20 cellular contexts compared by ENCODE assay signal in genomic region chr9:20788526-20789421, GRCh38.
DNase-seq lines count a peak whose midpoint lies in the region; ATAC-seq and TF ChIP-seq lines count a peak whose summit lies in the region.
"Had no signal": no experiment of that assay in that cellular context is flagged by ENCODE, and none has a peak within 500 bp of the region (broad histone marks: within the 10 kb centered on the region; RNA-seq: fewer than 3 reads in every experiment).

No MANE protein-coding gene starts in this region.

- no peak for TF ChIP-seq EP300 in SK-N-SH (IDR thresholded peaks at IDR 0.05; ENCODE audit: borderline replicate concordance in 1 of 2, low read depth in 1 of 2, low read length in 1 of 2)

- POLR2A ChIA-PET in SK-N-SH (lab: Yijun Ruan, JAX): no interaction called here

- no peak for TF ChIP-seq POLR2A in heart left ventricle (IDR thresholded peaks at IDR 0.05)

- H4K20me1 ChIP-seq in SK-N-SH (ENCODE audit: insufficient read depth) (no peaks in the 10 kb centered on the region), neural progenitor cell (ENCODE audit: low read depth) (peaks cover 3% of the 10 kb centered on the region)

- peaks cover 19% of the 10 kb centered on the region for H3K36me3 Mint-ChIP-seq in neural progenitor cell
- H3K36me3 Mint-ChIP-seq in activated T-cell treated with anti-CD3 and anti-CD28 coated beads, Interleukin-2, amount 50 U/mL, for 24 hours (ENCODE audit: low read depth): peaks cover 29% of the 10 kb centered on the region

- CTCF ChIA-PET in SK-N-SH (lab: Yijun Ruan, JAX): interaction anchor here (0.7 to 1.2 kb wide), 5 partner anchors 10 to 164 kb away, joined by 3 to 5 read pairs (median 3); no protein-coding TSS in a partner anchor

- no peaks in the 10 kb centered on the region for H3K9me3 Mint-ChIP-seq in neural progenitor cell
- H3K9me3 Mint-ChIP-seq in activated T-cell treated with anti-CD3 and anti-CD28 coated beads, Interleukin-2, amount 50 U/mL, for 24 hours: no peaks in the 10 kb centered on the region
- H3K9me3 Mint-ChIP-seq: activated T-helper 1 cell treated with anti-CD3 and anti-CD28 coated beads, Interleukin-12 subunit alpha, Interleukin-12 subunit beta, Interleukin-2, Interleukin-4 antibody, amounts not matched to agents 30 ng/mL and 10 ng/mL and 1 ng/mL, durations not matched to agents 14 hours and 24 hours and 36 hours had no signal

- H3K79me2 ChIP-seq in SK-N-SH (ENCODE audit: insufficient read depth): no peaks in the 10 kb centered on the region
- H3K79me2 ChIP-seq in neural progenitor cell (ENCODE audit: low read depth): no peaks in the 10 kb centered on the region

- 11 to 28% (median 25%) methylated on average over 2 of the region's 2 CpGs for WGBS in heart left ventricle, 4 donors
- WGBS in SK-N-SH (ENCODE audit: low lambda C conversion rate): 77% methylated on average over 2 of the region's 2 CpGs

- no peak overlapping the region for H3K9ac ChIP-seq in SK-N-SH
- no peak overlapping the region for H3K9ac ChIP-seq in neural progenitor cell

- peak overlapping the region; percentile 6 for H3K27ac Mint-ChIP-seq in neural progenitor cell
- no peak overlapping the region for H3K27ac Mint-ChIP-seq in activated T-cell treated with anti-CD3 and anti-CD28 coated beads, Interleukin-2, amount 50 U/mL, for 24 hours
- H3K27ac Mint-ChIP-seq: activated CD4-positive, alpha-beta T cell treated with anti-CD3 and anti-CD28 coated beads for 36 hours; activated naive CD8-positive, alpha-beta T cell; activated T-helper 1 cell treated with anti-CD3 and anti-CD28 coated beads, Interleukin-12 subunit alpha, Interleukin-12 subunit beta, Interleukin-2, Interleukin-4 antibody, amounts not matched to agents 30 ng/mL and 10 ng/mL and 1 ng/mL, durations not matched to agents 14 hours and 24 hours and 36 hours; progenitor cell of endocrine pancreas had no signal

- no peaks in the 10 kb centered on the region for H3K9me2 ChIP-seq in SK-N-SH

- ATAC-seq in heart left ventricle (peak in 3 of 4 donors; percentile 34 to 59 (median 46)), Right ventricle myocardium superior (ENCODE audit: poor library complexity) (no peak)
- ATAC-seq: activated CD4-positive, alpha-beta T cell treated with anti-CD3 and anti-CD28 coated beads for 36 hours had no signal

- peaks cover 9% of the 10 kb centered on the region for H3K4me1 Mint-ChIP-seq in neural progenitor cell
- H3K4me1 Mint-ChIP-seq in activated T-cell treated with anti-CD3 and anti-CD28 coated beads, Interleukin-2, amount 50 U/mL, for 24 hours (ENCODE audit: low read depth): no peaks in the 10 kb centered on the region
- H3K4me1 Mint-ChIP-seq: activated CD4-positive, alpha-beta T cell treated with anti-CD3 and anti-CD28 coated beads for 36 hours had no signal

- H3F3A ChIP-seq in SK-N-SH (replicated peaks; ENCODE audit: insufficient read depth): no peaks in the 10 kb centered on the region
- no peaks in the 10 kb centered on the region for H3F3A ChIP-seq in neural progenitor cell (ENCODE audit: low read depth)

- TF ChIP-seq RAD21 in SK-N-SH (IDR thresholded peaks at IDR 0.05; ENCODE audit: low read length): no peak

- H3K4me3 ChIP-seq in heart left ventricle (no peak overlapping the region), SK-N-SH (ENCODE audit: low read depth in 2 of 2, low read length in 1 of 2) (no peak overlapping the region), neural progenitor cell (no peak overlapping the region)
- H3K4me3 ChIP-seq: dorsolateral prefrontal cortex had no signal

- no peak overlapping the region for H3K4me3 Mint-ChIP-seq in neural progenitor cell
- no peak overlapping the region for H3K4me3 Mint-ChIP-seq in activated T-cell treated with anti-CD3 and anti-CD28 coated beads, Interleukin-2, amount 50 U/mL, for 24 hours
- H3K4me3 Mint-ChIP-seq: activated CD4-positive, alpha-beta T cell treated with anti-CD3 and anti-CD28 coated beads for 36 hours; activated naive CD8-positive, alpha-beta T cell; activated T-helper 1 cell treated with anti-CD3 and anti-CD28 coated beads, Interleukin-12 subunit alpha, Interleukin-12 subunit beta, Interleukin-2, Interleukin-4 antibody, amounts not matched to agents 30 ng/mL and 10 ng/mL and 1 ng/mL, durations not matched to agents 14 hours and 24 hours and 36 hours had no signal

- H3K9me3 ChIP-seq in heart left ventricle: no peaks in the 10 kb centered on the region
- no peaks in the 10 kb centered on the region for H3K9me3 ChIP-seq in SK-N-SH
- H3K9me3 ChIP-seq in neural progenitor cell (ENCODE audit: low read depth): no peaks in the 10 kb centered on the region

- H2AFZ ChIP-seq in SK-N-SH (ENCODE audit: low read depth): no peak overlapping the region
- no peak overlapping the region for H2AFZ ChIP-seq in neural progenitor cell (replicated peaks)

- no peaks in the 10 kb centered on the region for H3K27me3 Mint-ChIP-seq in neural progenitor cell (ENCODE audit: insufficient read depth, low read depth)
- H3K27me3 Mint-ChIP-seq in activated T-cell treated with anti-CD3 and anti-CD28 coated beads, Interleukin-2, amount 50 U/mL, for 24 hours: no peaks in the 10 kb centered on the region
- H3K27me3 Mint-ChIP-seq: activated CD4-positive, alpha-beta T cell treated with anti-CD3 and anti-CD28 coated beads for 36 hours; activated naive CD8-positive, alpha-beta T cell; progenitor cell of endocrine pancreas had no signal

- DNase-seq in heart left ventricle (no peak), Right ventricle myocardium superior (no peak), SK-N-SH (peak; percentile 10), dermis microvascular lymphatic vessel endothelial cell (ENCODE audit: low read depth in 2 of 2) (peak; percentile 49 to 84), neural progenitor cell (ENCODE audit: low spot score) (no peak), EL (no peak), DMS79 (lab: John Stamatoyannopoulos, UW) (no peak)
- no peak for DNase-seq in activated T-cell treated with anti-CD3 and anti-CD28 coated beads, Interleukin-2, amount 50 U/mL, for 24 hours
- DNase-seq: activated CD4-positive, alpha-beta T cell treated with anti-CD3 and anti-CD28 coated beads for 36 hours; brain microvascular endothelial cell; Calu3; NCI-H1417 treated with DMSO at 0.1 percent for 48 hours; NCI-H226; small intestine; stimulated activated naive CD4-positive, alpha-beta T cell treated with Interleukin-2 at 50 U/mL for 16 hours had no signal

- intact Hi-C loops in heart left ventricle (cut with DNase I): loop anchor here in 1 of 10 donors (10.0 kb wide), 1 partner anchor 64 kb away; no protein-coding TSS in a partner anchor
- intact Hi-C loops in Right ventricle myocardium superior (cut with DNase I): no loop called here

- no peaks in the 10 kb centered on the region for H3K27me3 ChIP-seq in heart left ventricle
- no peaks in the 10 kb centered on the region for H3K27me3 ChIP-seq in SK-N-SH (ENCODE audit: insufficient read depth)
- no peaks in the 10 kb centered on the region for H3K27me3 ChIP-seq in neural progenitor cell
- H3K27me3 ChIP-seq: brain microvascular endothelial cell, dorsolateral prefrontal cortex had no signal

- peaks cover 0 to 23% (median 13%) of the 10 kb centered on the region in 9 donors for H3K36me3 ChIP-seq in heart left ventricle
- peaks cover 6 to 8% of the 10 kb centered on the region in 2 experiments for H3K36me3 ChIP-seq in SK-N-SH (replicated peaks in 1 of 2; ENCODE audit: control insufficient read depth in 1 of 2, insufficient read depth in 2 of 2, low read length in 1 of 2)
- no peaks in the 10 kb centered on the region for H3K36me3 ChIP-seq in neural progenitor cell
- H3K36me3 ChIP-seq: brain microvascular endothelial cell had no signal

- H3K4me2 ChIP-seq in SK-N-SH (no peak overlapping the region), neural progenitor cell (no peak overlapping the region)

- H3K4me1 ChIP-seq in heart left ventricle (peaks cover 0 to 12% (median 0%) of the 10 kb centered on the region in 12 donors), SK-N-SH (ENCODE audit: control insufficient read depth in 1 of 2, insufficient read depth in 2 of 2, low read depth in 1 of 2, low read length in 1 of 2) (peaks cover 0 to 10% of the 10 kb centered on the region in 2 experiments; a peak in 2 of 4 replicates), neural progenitor cell (no peaks in the 10 kb centered on the region)

- no peak overlapping the region for H3K27ac ChIP-seq in heart left ventricle
- peak overlapping the region in 1 of 2 experiments; percentile 13; a peak in 2 of 4 replicates for H3K27ac ChIP-seq in SK-N-SH (ENCODE audit: low read depth in 2 of 2, low read length in 1 of 2)
- no peak overlapping the region for H3K27ac ChIP-seq in neural progenitor cell
- H3K27ac ChIP-seq: brain microvascular endothelial cell, dorsolateral prefrontal cortex, HL-60 had no signal

- TF ChIP-seq CTCF in heart left ventricle (IDR thresholded peaks at IDR 0.05): no peak
- TF ChIP-seq CTCF in SK-N-SH (IDR thresholded peaks at IDR 0.05): no peak
- TF ChIP-seq CTCF in neural progenitor cell (IDR thresholded peaks at IDR 0.05): no peak

TF ChIP-seq in SK-N-SH, 30 proteins besides CTCF, POLR2A, EP300 and RAD21:
- TF ChIP-seq NRF1 (IDR thresholded peaks at IDR 0.05; ENCODE audit: low read depth, low read length): no peak
- no peak for TF ChIP-seq GABPA (IDR thresholded peaks at IDR 0.05; ENCODE audit: low read depth)
- no peak for TF ChIP-seq IRF3 (IDR thresholded peaks at IDR 0.05; ENCODE audit: low read depth, low read length)
- no peak for TF ChIP-seq JUND (IDR thresholded peaks at IDR 0.05)
- TF ChIP-seq FOXJ3 (CRISPR knock-in tag; IDR thresholded peaks at IDR 0.05): no peak

Comparison
In these comparisons a context has a peak if more than half of its experiments do, and no peak if none do; other contexts are left out.
1. DNase-seq: peak in SK-N-SH (single experiment) and dermis microvascular lymphatic vessel endothelial cell (2 of 2); none in heart left ventricle (0 of 5), Right ventricle myocardium superior (single experiment), neural progenitor cell (single experiment), EL (single experiment), activated T-cell treated with anti-CD3 and anti-CD28 coated beads, Interleukin-2, amount 50 U/mL, for 24 hours (single experiment) and DMS79 (single experiment).